Comparison of ENCODE assay signal across 1 cellular context in the genomic region with DNA sequence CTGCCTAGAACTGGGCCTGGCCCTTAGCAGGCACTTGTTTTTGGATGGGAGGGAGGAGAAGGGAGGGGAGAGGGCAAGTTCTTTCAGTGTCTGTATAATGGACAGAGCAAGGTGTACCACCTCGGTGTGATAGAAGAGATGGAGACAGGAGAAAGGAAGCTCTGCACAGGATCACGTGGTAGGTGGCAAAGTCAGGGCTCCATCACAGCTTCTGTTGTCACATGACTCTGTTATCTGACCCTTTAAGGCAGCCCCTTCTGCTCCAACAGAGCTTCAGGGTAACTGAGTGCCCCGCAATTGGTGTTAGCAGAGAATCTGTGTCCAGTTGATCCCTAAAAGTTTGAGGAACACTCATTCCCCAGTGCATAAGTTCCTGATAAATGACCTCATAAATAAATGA.
TF ChIP-seq lines count a peak whose summit lies in the region.

No MANE protein-coding gene starts in this region.

TF ChIP-seq in HepG2, 621 proteins besides CTCF, POLR2A, EP300 and RAD21:
- TF ChIP-seq CREM (IDR thresholded peaks at IDR 0.05) (no peak), CREM (CRISPR knock-in tag; IDR thresholded peaks at IDR 0.05) (no peak), TP53 (CRISPR knock-in tag; conservative IDR thresholded peaks at IDR 0.05) (no peak), SKI (IDR thresholded peaks at IDR 0.05; ENCODE audit: partially characterized antibody) (no peak), ZNF562 (CRISPR knock-in tag; IDR thresholded peaks at IDR 0.05; ENCODE audit: borderline replicate concordance) (no peak)
